ENCODE assay signal across 13 cellular contexts in the genomic region with DNA sequence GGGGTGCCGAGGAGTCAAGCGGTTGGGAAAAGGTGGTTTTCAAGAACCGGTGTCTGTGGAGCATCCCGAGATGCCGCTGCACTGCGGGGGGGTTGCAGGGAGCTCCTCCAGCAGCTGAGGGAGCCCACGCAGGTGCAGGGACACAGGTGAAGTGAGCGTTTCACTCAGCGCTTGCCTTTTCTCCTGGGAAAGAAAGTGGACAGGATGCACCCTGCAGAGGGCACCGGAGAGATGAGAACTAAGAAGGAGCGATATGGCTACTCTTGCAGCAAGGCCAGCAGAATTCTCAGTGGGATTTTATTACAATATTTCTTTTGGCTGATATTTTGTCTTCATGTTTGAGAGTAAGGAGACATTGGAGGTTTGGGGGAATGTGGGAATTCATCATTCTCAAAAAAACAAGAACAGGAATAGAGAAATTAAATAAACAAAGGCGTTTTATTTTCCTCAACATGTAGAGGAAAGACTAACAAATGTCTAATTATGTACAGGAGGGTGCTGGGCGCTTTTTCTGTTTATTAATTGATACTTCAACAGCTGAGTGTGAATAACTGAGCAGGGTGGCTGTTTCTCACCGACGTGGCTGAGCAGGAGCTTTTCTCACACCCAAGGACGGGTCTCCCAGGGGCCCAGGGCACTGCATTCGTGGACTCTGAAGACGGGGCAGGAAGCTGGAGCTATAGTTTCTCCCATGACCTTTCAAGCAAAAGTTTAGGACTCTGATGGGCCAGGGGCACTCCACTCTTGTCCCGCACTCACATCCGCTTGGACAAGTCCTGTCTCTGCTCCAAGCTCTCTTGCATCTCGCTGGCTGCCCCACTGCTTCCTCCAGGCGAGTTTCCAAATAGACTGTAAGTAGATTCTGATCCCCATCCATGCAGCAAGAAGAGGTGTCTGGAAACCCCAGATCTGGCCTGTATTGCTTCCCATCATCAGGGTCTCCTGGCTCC.
DNase-seq lines count a peak whose midpoint lies in the region; ATAC-seq and TF ChIP-seq lines count a peak whose summit lies in the region.
"Had no signal": no experiment of that assay in that cellular context is flagged by ENCODE, and none has a peak within 500 bp of the region (broad histone marks: within the 10 kb centered on the region; RNA-seq: fewer than 3 reads in every experiment).

No MANE protein-coding gene starts in this region.

- H3K27ac Mint-ChIP-seq in stimulated activated memory B cell treated with anti-CD40 and anti-IgM and Interleukin-4, amounts not matched to agents 10 μg/mL and 1 μg/mL and 100 μg/mL, for 72 hours, result no peak overlapping the region
- H3K27ac Mint-ChIP-seq: activated CD4-positive, alpha-beta T cell treated with anti-CD3 and anti-CD28 coated beads, Interleukin-2, amount 10 ng/mL, durations not matched to agents 24 days and 14 days had no signal

- WGBS in ovary, 3 donors, result 43 to 68% (median 56%) methylated on average over 22 of the region's 22 CpGs

- peak; percentile 16 to 25 (median 23) for TF ChIP-seq CTCF in ovary (IDR thresholded peaks at IDR 0.05)

- peaks cover 5% of the 10 kb centered on the region for H3K4me1 Mint-ChIP-seq in stimulated activated memory B cell treated with anti-CD40 and anti-IgM and Interleukin-4, amounts not matched to agents 10 μg/mL and 1 μg/mL and 100 μg/mL, for 72 hours
- H3K4me1 Mint-ChIP-seq: activated CD4-positive, alpha-beta T cell treated with anti-CD3 and anti-CD28 coated beads, Interleukin-2, amount 10 ng/mL, durations not matched to agents 24 days and 14 days had no signal

- no peaks in the 10 kb centered on the region for H3K27me3 ChIP-seq in ovary
- H3K27me3 ChIP-seq: neutrophil had no signal

- in situ Hi-C loops in Caki2 (cut with HindIII; ENCODE audit: low pct_unique_long_range_greater_than_20kb, low sequenced_read_pairs), result no loop called here

- H3K9me3 ChIP-seq in ovary, result no peaks in the 10 kb centered on the region
- H3K9me3 ChIP-seq: neutrophil had no signal

- H3K4me1 ChIP-seq in ovary (ENCODE audit: insufficient read depth), result peaks cover 5% of the 10 kb centered on the region

- DNase-seq in Caki2 (ENCODE audit: low read depth), result peak; percentile 12
- DNase-seq in NCI-H526 treated with DMSO at 0.1 percent for 48 hours (lab: John Stamatoyannopoulos, UW), result peak; percentile 14
- peak in 36 of 42 donors; percentile 12 to 75 (median 46) for DNase-seq in head of caudate nucleus
- DNase-seq in ovary, result peak in 4 of 5 donors; percentile 39 to 60 (median 56)
- no peak for DNase-seq in activated CD4-positive, alpha-beta T cell treated with anti-CD3 and anti-CD28 coated beads for 48 hours
- DNase-seq in ureter (ENCODE audit: low spot score), result no peak
- DNase-seq: activated CD4-positive, alpha-beta T cell treated with anti-CD3 and anti-CD28 coated beads, Interleukin-2, amount 10 ng/mL, durations not matched to agents 24 days and 14 days; activated effector memory CD4-positive, alpha-beta T cell treated with anti-CD3 and anti-CD28 coated beads, Interleukin-2, amount 50 U/mL, for 16 hours; C1 segment of cervical spinal cord; NCI-H2029 had no signal

- no peak for TF ChIP-seq EP300 in ovary (IDR thresholded peaks at IDR 0.05)

- intact Hi-C loops in head of caudate nucleus (cut with DNase I) (loop anchor here (10.0 kb wide), 1 partner anchor 268 kb away; no protein-coding TSS in a partner anchor), ovary (cut with DNase I) (loop anchor here in 2 of 4 donors (2.0 to 10.0 kb wide), 3 partner anchors 242 to 268 kb away; no protein-coding TSS in a partner anchor)

- no peak for ATAC-seq in HG02938 (IDR thresholded peaks at IDR 0.05; ENCODE audit: unreplicated experiment)
- ATAC-seq in stimulated activated memory B cell treated with anti-CD40 and anti-IgM and Interleukin-4, amounts not matched to agents 10 μg/mL and 1 μg/mL and 100 μg/mL, for 72 hours, result no peak

- H3K36me3 Mint-ChIP-seq in stimulated activated memory B cell treated with anti-CD40 and anti-IgM and Interleukin-4, amounts not matched to agents 10 μg/mL and 1 μg/mL and 100 μg/mL, for 72 hours, result no peaks in the 10 kb centered on the region

- H3K4me3 ChIP-seq in ovary, result no peak overlapping the region

- H3K36me3 ChIP-seq in ovary, result no peaks in the 10 kb centered on the region
- H3K36me3 ChIP-seq: neutrophil had no signal

- H3K27me3 Mint-ChIP-seq in stimulated activated memory B cell treated with anti-CD40 and anti-IgM and Interleukin-4, amounts not matched to agents 10 μg/mL and 1 μg/mL and 100 μg/mL, for 72 hours, result peaks cover 12% of the 10 kb centered on the region
- H3K27me3 Mint-ChIP-seq: activated CD4-positive, alpha-beta T cell treated with anti-CD3 and anti-CD28 coated beads, Interleukin-2, amount 10 ng/mL, durations not matched to agents 24 days and 14 days had no signal

- H3K9me3 Mint-ChIP-seq in stimulated activated memory B cell treated with anti-CD40 and anti-IgM and Interleukin-4, amounts not matched to agents 10 μg/mL and 1 μg/mL and 100 μg/mL, for 72 hours, result peaks cover 18% of the 10 kb centered on the region

- H3K27ac ChIP-seq in ovary, result no peak overlapping the region
- H3K27ac ChIP-seq: neutrophil had no signal

- no peak for TF ChIP-seq POLR2A in ovary (IDR thresholded peaks at IDR 0.05)

- H3K4me3 Mint-ChIP-seq in stimulated activated memory B cell treated with anti-CD40 and anti-IgM and Interleukin-4, amounts not matched to agents 10 μg/mL and 1 μg/mL and 100 μg/mL, for 72 hours, result no peak overlapping the region
- H3K4me3 Mint-ChIP-seq: activated CD4-positive, alpha-beta T cell treated with anti-CD3 and anti-CD28 coated beads, Interleukin-2, amount 10 ng/mL, durations not matched to agents 24 days and 14 days had no signal

Comparison
In these comparisons a context has a peak if more than half of its experiments do, and no peak if none do; other contexts are left out.
1. DNase-seq: peak in Caki2 (single experiment), NCI-H526 treated with DMSO at 0.1 percent for 48 hours (single experiment), head of caudate nucleus (36 of 42) and ovary (4 of 5); none in activated CD4-positive, alpha-beta T cell treated with anti-CD3 and anti-CD28 coated beads for 48 hours (single experiment) and ureter (single experiment).